ENCODE assay signal across 8 cellular contexts in genomic region chr22:38843201-38843715, GRCh38. TPM values are rescaled to one million over a fixed set of nuclear protein-coding genes. Genes with fewer than 3 reads are reported as not detected.
DNase-seq lines count a peak whose midpoint lies in the region; ATAC-seq and TF ChIP-seq lines count a peak whose summit lies in the region.

No MANE protein-coding gene starts in this region.

- CTCF ChIA-PET in HEK293T (lab: Yijun Ruan, JAX), result interaction anchor here (0.5 to 1.9 kb wide), 3 partner anchors 22 to 502 kb away, joined by 3 to 14 read pairs (median 3); no protein-coding TSS in a partner anchor

- DNase-seq in HEK293T (ENCODE audit: extremely low spot score) (peak; percentile 82), astrocyte of the spinal cord (ENCODE audit: low read depth, low spot score) (peak; percentile 69), iPS DF 6.9 (ENCODE audit: low read depth, low spot score) (no peak), middle frontal gyrus (ENCODE audit: extremely low spot score, low spot score) (no peak)

- H3K9me3 ChIP-seq in iPS DF 6.9 (ENCODE audit: control insufficient read depth, insufficient read depth, low read length) (no peaks in the 10 kb centered on the region), skeletal muscle tissue (ENCODE audit: control insufficient read depth in 3 of 3, low read length in 3 of 3) (no peaks in the 10 kb centered on the region)

- in situ Hi-C loops in astrocyte of the spinal cord (cut with HindIII; ENCODE audit: low sequenced_read_pairs), result no loop called here

- no CpG with 5 or more reads among the region's 81 CpGs for WGBS in iPS DF 6.9 (ENCODE audit: insufficient coverage, insufficient read length)

- H3K4me1 ChIP-seq in iPS DF 6.9 (ENCODE audit: control insufficient read depth, insufficient read depth, low read length) (no peaks in the 10 kb centered on the region; the same call in 1 of the 2 replicates), skeletal muscle tissue (ENCODE audit: control insufficient read depth in 3 of 3, insufficient read depth in 3 of 3, low read length in 3 of 3) (peaks cover 3 to 9% (median 3%) of the 10 kb centered on the region in 3 donors)

- H3K4me3 ChIP-seq in astrocyte of the spinal cord (ENCODE audit: low read depth, low read length) (no peak overlapping the region), iPS DF 6.9 (ENCODE audit: low read length) (peak overlapping the region; percentile 69; the same call in 1 of the 2 replicates), skeletal muscle tissue (ENCODE audit: low read length in 3 of 3) (peak overlapping the region in 2 of 3 donors; percentile 41 to 49)

- no peak; the same call in 1 of the 2 replicates for TF ChIP-seq CTCF in C4-2B (conservative IDR thresholded peaks at IDR 0.05)
- peak; percentile 33 for TF ChIP-seq CTCF in astrocyte of the spinal cord (IDR thresholded peaks at IDR 0.05; ENCODE audit: low read depth, low read length)

- H3K27ac ChIP-seq in C4-2B (peak overlapping the region; percentile 59), iPS DF 6.9 (ENCODE audit: low read length) (no peak overlapping the region), skeletal muscle tissue (ENCODE audit: low read depth, low read length) (no peak overlapping the region)

- H3K27me3 ChIP-seq in iPS DF 6.9 (ENCODE audit: control insufficient read depth, insufficient read depth, low read length) (peaks cover 22% of the 10 kb centered on the region), skeletal muscle tissue (ENCODE audit: control insufficient read depth in 3 of 3, insufficient read depth in 3 of 3, low read length in 3 of 3) (peaks cover 46 to 58% (median 53%) of the 10 kb centered on the region in 3 donors)

- peak; percentile 76 for ATAC-seq in SK-N-SH treated with all-trans-retinoic acid at 6 μM for 48 hours
- ATAC-seq in HG03378 (IDR thresholded peaks at IDR 0.05; ENCODE audit: unreplicated experiment), result no peak

- H3K36me3 ChIP-seq in iPS DF 6.9 (ENCODE audit: control insufficient read depth, insufficient read depth, low read length), result no peaks in the 10 kb centered on the region; the same call in 1 of the 2 replicates
- H3K36me3 ChIP-seq in skeletal muscle tissue (ENCODE audit: control insufficient read depth in 3 of 3, insufficient read depth in 3 of 3, low read length in 3 of 3), result no peaks in the 10 kb centered on the region

- H3K9ac ChIP-seq in skeletal muscle tissue (ENCODE audit: low read depth in 1 of 3, low read length in 3 of 3), result peak overlapping the region in 1 of 3 donors; percentile 57

- POLR2A ChIA-PET in HEK293T (lab: Yijun Ruan, JAX), result interaction anchor here (0.6 to 2.0 kb wide), 3 partner anchors 73 to 76 kb away, joined by 3 to 6 read pairs (median 5); no protein-coding TSS in a partner anchor

TF ChIP-seq in HEK293T, 16 proteins besides CTCF, POLR2A, EP300 and RAD21:
- TF ChIP-seq LEF1 (IDR thresholded peaks at IDR 0.05; ENCODE audit: borderline replicate concordance) (0 out of 2 replicates have a peak, but pooled peaks have one; percentile 9), CTBP1 (IDR thresholded peaks at IDR 0.05; ENCODE audit: borderline replicate concordance) (no peak), SP1 (IDR thresholded peaks at IDR 0.05) (no peak), NFRKB (IDR thresholded peaks at IDR 0.05) (no peak), L3MBTL2 (conservative IDR thresholded peaks at IDR 0.05) (no peak)

TF ChIP-seq in SK-N-SH treated with all-trans-retinoic acid at 6 μM for 48 hours, 23 proteins besides CTCF, POLR2A, EP300 and RAD21:
- TF ChIP-seq GLIS3 (CRISPR knock-in tag; IDR thresholded peaks at IDR 0.05) (no peak), TSHZ2 (CRISPR knock-in tag; IDR thresholded peaks at IDR 0.05) (no peak), RARB (CRISPR knock-in tag; IDR thresholded peaks at IDR 0.05) (no peak), ZNF8 (CRISPR knock-in tag; IDR thresholded peaks at IDR 0.05) (no peak), BACH2 (CRISPR knock-in tag; IDR thresholded peaks at IDR 0.05; ENCODE audit: borderline replicate concordance) (no peak), ZFP3 (CRISPR knock-in tag; IDR thresholded peaks at IDR 0.05) (no peak), ESRRG (CRISPR knock-in tag; IDR thresholded peaks at IDR 0.05) (no peak), ZNF70 (CRISPR knock-in tag; IDR thresholded peaks at IDR 0.05) (no peak), ZFP30 (CRISPR knock-in tag; IDR thresholded peaks at IDR 0.05) (no peak), SNAI2 (CRISPR knock-in tag; IDR thresholded peaks at IDR 0.05) (no peak), TCF4 (CRISPR knock-in tag; IDR thresholded peaks at IDR 0.05; ENCODE audit: borderline replicate concordance) (no peak), ZC3H10 (CRISPR knock-in tag; IDR thresholded peaks at IDR 0.05) (no peak), ISL1 (CRISPR knock-in tag; IDR thresholded peaks at IDR 0.05) (no peak), CSDC2 (CRISPR knock-in tag; IDR thresholded peaks at IDR 0.05) (no peak), OSR1 (CRISPR knock-in tag; IDR thresholded peaks at IDR 0.05) (no peak), PPARA (CRISPR knock-in tag; IDR thresholded peaks at IDR 0.05; ENCODE audit: borderline replicate concordance) (no peak)
- TF ChIP-seq, protein P1, sequence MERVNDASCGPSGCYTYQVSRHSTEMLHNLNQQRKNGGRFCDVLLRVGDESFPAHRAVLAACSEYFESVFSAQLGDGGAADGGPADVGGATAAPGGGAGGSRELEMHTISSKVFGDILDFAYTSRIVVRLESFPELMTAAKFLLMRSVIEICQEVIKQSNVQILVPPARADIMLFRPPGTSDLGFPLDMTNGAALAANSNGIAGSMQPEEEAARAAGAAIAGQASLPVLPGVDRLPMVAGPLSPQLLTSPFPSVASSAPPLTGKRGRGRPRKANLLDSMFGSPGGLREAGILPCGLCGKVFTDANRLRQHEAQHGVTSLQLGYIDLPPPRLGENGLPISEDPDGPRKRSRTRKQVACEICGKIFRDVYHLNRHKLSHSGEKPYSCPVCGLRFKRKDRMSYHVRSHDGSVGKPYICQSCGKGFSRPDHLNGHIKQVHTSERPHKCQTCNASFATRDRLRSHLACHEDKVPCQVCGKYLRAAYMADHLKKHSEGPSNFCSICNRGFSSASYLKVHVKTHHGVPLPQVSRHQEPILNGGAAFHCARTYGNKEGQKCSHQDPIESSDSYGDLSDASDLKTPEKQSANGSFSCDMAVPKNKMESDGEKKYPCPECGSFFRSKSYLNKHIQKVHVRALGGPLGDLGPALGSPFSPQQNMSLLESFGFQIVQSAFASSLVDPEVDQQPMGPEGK (CRISPR knock-in tag; IDR thresholded peaks at IDR 0.05; ENCODE audit: borderline replicate concordance), result no peak
- TF ChIP-seq, protein P2, sequence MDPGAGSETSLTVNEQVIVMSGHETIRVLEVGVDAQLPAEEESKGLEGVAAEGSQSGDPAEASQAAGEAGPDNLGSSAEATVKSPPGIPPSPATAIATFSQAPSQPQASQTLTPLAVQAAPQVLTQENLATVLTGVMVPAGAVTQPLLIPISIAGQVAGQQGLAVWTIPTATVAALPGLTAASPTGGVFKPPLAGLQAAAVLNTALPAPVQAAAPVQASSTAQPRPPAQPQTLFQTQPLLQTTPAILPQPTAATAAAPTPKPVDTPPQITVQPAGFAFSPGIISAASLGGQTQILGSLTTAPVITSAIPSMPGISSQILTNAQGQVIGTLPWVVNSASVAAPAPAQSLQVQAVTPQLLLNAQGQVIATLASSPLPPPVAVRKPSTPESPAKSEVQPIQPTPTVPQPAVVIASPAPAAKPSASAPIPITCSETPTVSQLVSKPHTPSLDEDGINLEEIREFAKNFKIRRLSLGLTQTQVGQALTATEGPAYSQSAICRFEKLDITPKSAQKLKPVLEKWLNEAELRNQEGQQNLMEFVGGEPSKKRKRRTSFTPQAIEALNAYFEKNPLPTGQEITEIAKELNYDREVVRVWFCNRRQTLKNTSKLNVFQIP (CRISPR knock-in tag; IDR thresholded peaks at IDR 0.05; ENCODE audit: borderline replicate concordance, low read depth), result no peak
- TF ChIP-seq, protein P3, sequence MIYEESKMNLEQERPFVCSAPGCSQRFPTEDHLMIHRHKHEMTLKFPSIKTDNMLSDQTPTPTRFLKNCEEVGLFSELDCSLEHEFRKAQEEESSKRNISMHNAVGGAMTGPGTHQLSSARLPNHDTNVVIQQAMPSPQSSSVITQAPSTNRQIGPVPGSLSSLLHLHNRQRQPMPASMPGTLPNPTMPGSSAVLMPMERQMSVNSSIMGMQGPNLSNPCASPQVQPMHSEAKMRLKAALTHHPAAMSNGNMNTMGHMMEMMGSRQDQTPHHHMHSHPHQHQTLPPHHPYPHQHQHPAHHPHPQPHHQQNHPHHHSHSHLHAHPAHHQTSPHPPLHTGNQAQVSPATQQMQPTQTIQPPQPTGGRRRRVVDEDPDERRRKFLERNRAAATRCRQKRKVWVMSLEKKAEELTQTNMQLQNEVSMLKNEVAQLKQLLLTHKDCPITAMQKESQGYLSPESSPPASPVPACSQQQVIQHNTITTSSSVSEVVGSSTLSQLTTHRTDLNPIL (CRISPR knock-in tag; IDR thresholded peaks at IDR 0.05; ENCODE audit: low read depth), result no peak

RNA-seq across cellular contexts. Expression of gene NPTXR, which starts 0.6 kb away (rescaled TPM):
- 1.6 TPM for total RNA-seq in skeletal muscle tissue

RNA-seq across cellular contexts. Expression of gene CBX6, which starts 28.8 kb away (rescaled TPM):
- 19.3 TPM for total RNA-seq in skeletal muscle tissue

RNA-seq across cellular contexts. Expression of gene DNAL4, which starts 49.3 kb away (rescaled TPM):
- total RNA-seq in skeletal muscle tissue, result 12.0 TPM

Comparison
In these comparisons a context has a peak if more than half of its experiments do, and no peak if none do; other contexts are left out.
1. DNase-seq: peak in HEK293T (single experiment) and astrocyte of the spinal cord (single experiment); none in iPS DF 6.9 (single experiment) and middle frontal gyrus (single experiment).